In genomic region chr17:40448639-40449261, GRCh38 we compare ENCODE assay signal across 10 cellular contexts. TPM values are rescaled to one million over a fixed set of nuclear protein-coding genes. Genes with fewer than 3 reads are reported as not detected.
DNase-seq lines count a peak whose midpoint lies in the region; ATAC-seq, FAIRE-seq and TF ChIP-seq lines count a peak whose summit lies in the region.
"Had no signal": no experiment of that assay in that cellular context is flagged by ENCODE, and none has a peak within 500 bp of the region (broad histone marks: within the 10 kb centered on the region; RNA-seq: fewer than 3 reads in every experiment).

No MANE protein-coding gene starts in this region.

- H3K27me3 Mint-ChIP-seq in T-helper 17 cell = no peaks in the 10 kb centered on the region

- DNase-seq in GM12891 (ENCODE audit: insufficient read length, low spot score) (no peak), T-helper 17 cell (no peak), glomerular visceral epithelial cell (ENCODE audit: extremely low spot score) (peak; percentile 49), foreskin melanocyte (no peak), GM03348 (ENCODE audit: low spot score) (no peak)
- DNase-seq: endodermal cell had no signal

- peak overlapping the region; percentile 65 for H3K27ac Mint-ChIP-seq in T-helper 17 cell
- H3K27ac Mint-ChIP-seq: endodermal cell had no signal

- H3K27ac ChIP-seq in skeletal muscle tissue (ENCODE audit: low read depth, low read length) = peak overlapping the region; percentile 54
- H3K27ac ChIP-seq: SJSA1 had no signal

- peaks cover 41% of the 10 kb centered on the region for H3K4me1 Mint-ChIP-seq in T-helper 17 cell

- H3K36me3 ChIP-seq in skeletal muscle tissue (ENCODE audit: control insufficient read depth in 3 of 3, insufficient read depth in 3 of 3, low read length in 3 of 3) = peaks cover 0 to 14% (median 4%) of the 10 kb centered on the region in 3 donors

- H3K36me3 Mint-ChIP-seq in T-helper 17 cell (ENCODE audit: low read depth) = peaks cover 4% of the 10 kb centered on the region

- H3K4me3 Mint-ChIP-seq in T-helper 17 cell = peak overlapping the region; percentile 31
- H3K4me3 Mint-ChIP-seq: endodermal cell had no signal

- peak overlapping the region in 1 of 3 donors; percentile 11 for H3K9ac ChIP-seq in skeletal muscle tissue (ENCODE audit: low read depth in 1 of 3, low read length in 3 of 3)

- peaks cover 46 to 60% (median 58%) of the 10 kb centered on the region in 3 donors for H3K4me1 ChIP-seq in skeletal muscle tissue (ENCODE audit: control insufficient read depth in 3 of 3, insufficient read depth in 3 of 3, low read length in 3 of 3)

- TF ChIP-seq POLR2A in GM12891 (IDR thresholded peaks at IDR 0.05; ENCODE audit: low read depth, low read length) = no peak

- ATAC-seq in T-helper 17 cell (no peak), GM19455 (IDR thresholded peaks at IDR 0.05; ENCODE audit: unreplicated experiment) (no peak), GM21423 (IDR thresholded peaks at IDR 0.05; ENCODE audit: unreplicated experiment) (no peak)

- peaks cover 0 to 4% (median 4%) of the 10 kb centered on the region in 3 donors for H3K27me3 ChIP-seq in skeletal muscle tissue (ENCODE audit: control insufficient read depth in 3 of 3, insufficient read depth in 3 of 3, low read length in 3 of 3)
- H3K27me3 ChIP-seq: SJSA1 had no signal

- FAIRE-seq in GM12891 (lab: Jason Lieb, UNC) = peak; percentile 69

- H3K4me3 ChIP-seq in skeletal muscle tissue (ENCODE audit: low read length in 3 of 3) = peak overlapping the region; percentile 2 to 60 (median 20)
- H3K4me3 ChIP-seq: SJSA1 had no signal

- H3K9me3 ChIP-seq in T-helper 17 cell (ENCODE audit: control insufficient read depth, low read length, poor library complexity, severe bottlenecking) (no peaks in the 10 kb centered on the region), skeletal muscle tissue (ENCODE audit: control insufficient read depth in 3 of 3, low read length in 3 of 3) (no peaks in the 10 kb centered on the region)
- H3K9me3 ChIP-seq: SJSA1 had no signal

TF ChIP-seq in GM12891, 5 proteins besides CTCF, POLR2A, EP300 and RAD21:
- TF ChIP-seq POLR2AphosphoS5 (IDR thresholded peaks at IDR 0.05; ENCODE audit: low read depth, low read length) (no peak), SPI1 (IDR thresholded peaks at IDR 0.05; ENCODE audit: low read depth, low read length) (no peak), PAX5 (IDR thresholded peaks at IDR 0.05; ENCODE audit: insufficient read depth, low read length, severe bottlenecking) (no peak), TAF1 (IDR thresholded peaks at IDR 0.05; ENCODE audit: low read depth, low read length) (no peak), POU2F2 (IDR thresholded peaks at IDR 0.05; ENCODE audit: low read depth, low read length) (no peak)

RNA-seq across cellular contexts. Expression of gene IGFBP4, which starts 5.5 kb away (rescaled TPM):
- polyA plus RNA-seq in GM12891 (2012; ENCODE audit: low read depth, missing spikeins) = 5.1 TPM
- total RNA-seq in T-helper 17 cell (1 to 10 TPM; 5.7 to 7.0 TPM), skeletal muscle tissue (76.2 TPM)

RNA-seq across cellular contexts. Expression of gene TOP2A, which starts 31.1 kb away (rescaled TPM):
- 65.4 TPM for polyA plus RNA-seq in GM12891 (2012; ENCODE audit: low read depth, missing spikeins)
- 1 to 10 TPM; 4.1 to 6.4 TPM for total RNA-seq in T-helper 17 cell
- total RNA-seq in skeletal muscle tissue = 21.4 TPM

RNA-seq across cellular contexts. Expression of gene TNS4, which starts 52.7 kb away (rescaled TPM):
- 0.22 TPM for polyA plus RNA-seq in GM12891 (2012; ENCODE audit: low read depth, missing spikeins)
- total RNA-seq in T-helper 17 cell (1 to 10 TPM in 1 of 2 donors, under 1 TPM in 1; 0.77 to 1.7 TPM), skeletal muscle tissue (not detected)
- total RNA-seq: SJSA1 had no signal
